Comparison of ENCODE assay signal across 1 cellular context in genomic region chr17:40461774-40462342, GRCh38.
TF ChIP-seq lines count a peak whose summit lies in the region.

No MANE protein-coding gene starts in this region.

TF ChIP-seq in K562, 482 proteins besides CTCF, POLR2A, EP300 and RAD21:
- TF ChIP-seq RNF2 (IDR thresholded peaks at IDR 0.05) (no peak), ZNF121 (CRISPR knock-in tag; conservative IDR thresholded peaks at IDR 0.05) (no peak), ZBTB7A (IDR thresholded peaks at IDR 0.05; ENCODE audit: borderline replicate concordance, control insufficient read depth, low read depth, low read length) (peak; percentile 58; the same call in 1 of the 2 replicates), PML (IDR thresholded peaks at IDR 0.05; ENCODE audit: low read length) (no peak), HINFP (tag; conservative IDR thresholded peaks at IDR 0.05; ENCODE audit: low read depth) (no peak)
